In genomic region chr5:147387109-147387508, GRCh38 we compare ENCODE assay signal across 1 cellular context.
TF ChIP-seq lines count a peak whose summit lies in the region.

No MANE protein-coding gene starts in this region.

TF ChIP-seq in SK-N-SH, 30 proteins besides CTCF, POLR2A, EP300 and RAD21:
- TF ChIP-seq USF2 (IDR thresholded peaks at IDR 0.05; ENCODE audit: borderline replicate concordance, low read depth, low read length) (no peak), RCOR1 (IDR thresholded peaks at IDR 0.05; ENCODE audit: low read length) (peak; percentile 84), TAF1 (IDR thresholded peaks at IDR 0.05; ENCODE audit: borderline replicate concordance, low read depth, low read length) (no peak), CHD2 (IDR thresholded peaks at IDR 0.05; ENCODE audit: low read length, partially characterized antibody) (peak; percentile 63), POLR2AphosphoS5 (IDR thresholded peaks at IDR 0.05; ENCODE audit: low read depth, low read length) (0 out of 2 replicates have a peak, but pooled peaks have one; percentile 0)
